ENCODE assay signal across 28 cellular contexts in genomic region chr3:190330936-190331734, GRCh38. TPM values are rescaled to one million over a fixed set of nuclear protein-coding genes. Genes with fewer than 3 reads are reported as not detected.
"Had no signal": no experiment of that assay in that cellular context is flagged by ENCODE, and none has a peak within 500 bp of the region (broad histone marks: within the 10 kb centered on the region; RNA-seq: fewer than 3 reads in every experiment).

No MANE protein-coding gene starts in this region.

- FAIRE-seq: colon had no signal

- ATAC-seq: activated CD4-positive, alpha-beta T cell treated with anti-CD3 and anti-CD28 coated beads for 36 hours; activated CD8-positive, alpha-beta T cell treated with anti-CD3 and anti-CD28 coated beads for 36 hours had no signal

- H3K4me1 ChIP-seq: Peyer's patch, SJCRH30 had no signal

- DNase-seq: activated CD4-positive, alpha-beta T cell treated with anti-CD3 and anti-CD28 coated beads for 36 hours; activated CD8-positive, alpha-beta memory T cell treated with anti-CD3 and anti-CD28 coated beads, Interleukin-2, amount 50 U/mL, for 48 hours; activated CD8-positive, alpha-beta T cell treated with anti-CD3 and anti-CD28 coated beads for 36 hours; activated naive CD4-positive, alpha-beta T cell treated with anti-CD3 and anti-CD28 coated beads, Interleukin-2, amount 50 U/mL, for 16 hours; activated naive CD8-positive, alpha-beta T cell treated with anti-CD3 and anti-CD28 coated beads, Interleukin-2, amount 10 ng/mL, durations not matched to agents 7 days and 5 days; activated T-cell treated with anti-CD3 and anti-CD28 coated beads, Interleukin-2, amount 50 U/mL, for 1 hour; adrenal gland; anterior cingulate cortex; cerebellar nuclear complex; NCI-H1092; NCI-H1417; NCI-H1930; NCI-H2171; NCI-H2227 treated with DMSO at 0.1 percent for 48 hours; NCI-H446 treated with DMSO at 0.1 percent for 48 hours; NCI-H526; NCI-H82; NK-92 treated with Interleukin-12 subunit alpha and Interleukin-12 subunit beta, amount 100 ng/mL, for 24 hours; Peyer's patch; Right ventricle myocardium superior; SJCRH30; SK-N-SH; T-helper 1 cell had no signal

- H3K9me2 ChIP-seq: SK-N-SH had no signal

- H3K4me2 ChIP-seq: SK-N-SH had no signal

- H3K27ac ChIP-seq: adrenal gland, Peyer's patch, RWPE1, SJCRH30, VCaP had no signal

- H3K4me3 ChIP-seq: adrenal gland, Peyer's patch, SJCRH30 had no signal

- H3K9me3 ChIP-seq: adrenal gland, Peyer's patch, SJCRH30, SK-N-SH had no signal

- H3K27me3 ChIP-seq: adrenal gland, Peyer's patch, SJCRH30 had no signal

- H3K36me3 ChIP-seq: adrenal gland, Peyer's patch, SJCRH30 had no signal

RNA-seq across cellular contexts. Expression of gene CLDN1, which starts 8.9 kb away (rescaled TPM):
- total RNA-seq: activated naive CD8-positive, alpha-beta T cell treated with anti-CD3 and anti-CD28 coated beads, Interleukin-2, amount 10 ng/mL, durations not matched to agents 7 days and 5 days; Right ventricle myocardium superior had no signal

RNA-seq across cellular contexts. Expression of gene CLDN16, which starts 56.8 kb away (rescaled TPM):
- total RNA-seq: activated CD4-positive, alpha-beta T cell treated with anti-CD3 and anti-CD28 coated beads for 36 hours; activated CD8-positive, alpha-beta T cell treated with anti-CD3 and anti-CD28 coated beads for 36 hours; activated naive CD8-positive, alpha-beta T cell treated with anti-CD3 and anti-CD28 coated beads, Interleukin-2, amount 10 ng/mL, durations not matched to agents 7 days and 5 days; cardiac septum; Peyer's patch; Right ventricle myocardium superior; SJCRH30; T-helper 2 cell treated with Interferon-gamma antibody and Interleukin-4, amounts not matched to agents 100 ng/mL and 5 ng/mL, for 36 hours had no signal
